In the genomic region with DNA sequence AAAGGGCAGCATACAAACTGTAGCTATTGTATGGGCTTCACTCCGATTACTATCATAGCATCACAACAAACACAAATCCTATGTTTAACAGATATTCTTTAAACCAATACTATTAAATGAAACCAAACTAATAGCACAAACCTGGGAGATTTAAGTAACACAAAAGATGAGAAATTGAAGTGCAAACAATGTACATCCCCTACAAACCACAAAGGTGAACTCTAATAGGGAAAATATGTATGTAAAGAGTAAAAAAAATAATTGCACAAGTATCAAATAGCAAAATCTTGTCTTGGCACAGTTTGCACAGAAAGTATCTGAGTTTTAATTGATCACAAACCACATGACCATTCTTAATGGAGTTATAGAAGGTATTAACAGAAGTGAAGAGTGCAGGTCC, we compare ENCODE assay signal across 6 cellular contexts.
"Had no signal": no experiment of that assay in that cellular context is flagged by ENCODE, and none has a peak within 500 bp of the region (broad histone marks: within the 10 kb centered on the region; RNA-seq: fewer than 3 reads in every experiment).

No MANE protein-coding gene starts in this region.

- ATAC-seq: HepG2, K562 had no signal

- FAIRE-seq: HepG2, HTR-8/SVneo, K562 had no signal

- H3K27me3 Mint-ChIP-seq: IgD-negative memory B cell had no signal

- H3K4me3 ChIP-seq: K562 had no signal

- H3K27ac ChIP-seq: HL-60 had no signal

- H3K27ac Mint-ChIP-seq: IgD-negative memory B cell had no signal

- H3K36me3 Mint-ChIP-seq: IgD-negative memory B cell had no signal

- DNase-seq: IMR-90 had no signal

- H3K4me3 Mint-ChIP-seq: IgD-negative memory B cell had no signal

- H3K4me1 Mint-ChIP-seq: IgD-negative memory B cell had no signal
